In genomic region chrX:13069771-13070410, GRCh38 we compare ENCODE assay signal across 14 cellular contexts. TPM values are rescaled to one million over a fixed set of nuclear protein-coding genes. Genes with fewer than 3 reads are reported as not detected.
DNase-seq lines count a peak whose midpoint lies in the region; ATAC-seq and TF ChIP-seq lines count a peak whose summit lies in the region.
"Had no signal": no experiment of that assay in that cellular context is flagged by ENCODE, and none has a peak within 500 bp of the region (broad histone marks: within the 10 kb centered on the region; RNA-seq: fewer than 3 reads in every experiment).

No MANE protein-coding gene starts in this region.

- no peaks in the 10 kb centered on the region for H3K36me3 ChIP-seq in ACC112 (ENCODE audit: insufficient read depth, low read length)

- no peaks in the 10 kb centered on the region for H3K79me2 ChIP-seq in ACC112 (ENCODE audit: control insufficient read depth, insufficient read depth, low read length, unreplicated experiment)

- in situ Hi-C loops in astrocyte of the spinal cord (cut with HindIII; ENCODE audit: low sequenced_read_pairs): no loop called here

- peak overlapping the region; percentile 42 for H2AFZ ChIP-seq in ACC112 (ENCODE audit: low read length, unreplicated experiment)
- H2AFZ ChIP-seq: PC-9 had no signal

- peaks cover 15% of the 10 kb centered on the region for H3K4me1 ChIP-seq in ACC112 (ENCODE audit: control insufficient read depth, insufficient read depth, low read length, unreplicated experiment)

- ATAC-seq in esophagus mucosa (no peak), left lobe of liver (no peak)
- ATAC-seq: HCT116 had no signal

- H3K27me3 ChIP-seq in ACC112 (ENCODE audit: insufficient read depth, low read length): no peaks in the 10 kb centered on the region

- TF ChIP-seq CTCF in astrocyte of the spinal cord (IDR thresholded peaks at IDR 0.05; ENCODE audit: low read depth, low read length) (no peak), fibroblast of mammary gland (conservative IDR thresholded peaks at IDR 0.05; ENCODE audit: control insufficient read depth, insufficient read depth, low read depth, low read length) (no peak)

- H3K27ac ChIP-seq in ACC112 (ENCODE audit: low read depth, low read length): peak overlapping the region; percentile 47
- H3K27ac ChIP-seq: PC-9 had no signal

- no peak overlapping the region for H3K4me3 ChIP-seq in ACC112 (ENCODE audit: low read depth, low read length)
- H3K4me3 ChIP-seq in astrocyte of the spinal cord (ENCODE audit: low read depth, low read length): no peak overlapping the region
- no peak overlapping the region for H3K4me3 ChIP-seq in fibroblast of mammary gland (ENCODE audit: control insufficient read depth, low read depth, low read length)
- H3K4me3 ChIP-seq: PC-9 had no signal

- peak; percentile 59 for DNase-seq in HT1080 (ENCODE audit: low read depth)
- peak; percentile 55 for DNase-seq in astrocyte of the spinal cord (ENCODE audit: low read depth, low spot score)
- peak; percentile 50 for DNase-seq in fibroblast of mammary gland (ENCODE audit: low read depth)
- DNase-seq in dedifferentiated amniotic fluid mesenchymal stem cell (ENCODE audit: extremely low spot score): no peak
- no peak for DNase-seq in left lobe of liver (ENCODE audit: low spot score)
- no peak for DNase-seq in AML-193 (lab: John Stamatoyannopoulos, UW)
- DNase-seq: DMS153, NCI-H1436 treated with DMSO at 0.1 percent for 48 hours, PC-9 had no signal

RNA-seq across cellular contexts. Expression of gene FAM9C, which starts 25.5 kb away (rescaled TPM):
- not detected in 2 replicates for total RNA-seq in HT1080 (2014; rRNA removed; shearing (Covaris generic))
- polyA plus RNA-seq in HT1080 (2015; cell fraction: cytosol; rRNA removed): not detected in 2 replicates
- not detected in 2 replicates for polyA plus RNA-seq in HT1080 (2015; cell fraction: nucleus; rRNA removed)
- not detected for total RNA-seq in esophagus mucosa
- not detected for total RNA-seq in left lobe of liver
- total RNA-seq: PC-9 had no signal
- polyA plus RNA-seq: BJ, IgD-negative memory B cell had no signal

Comparison
In these comparisons a context has a peak if more than half of its experiments do, and no peak if none do; other contexts are left out.
1. DNase-seq: peak in HT1080 (single experiment), astrocyte of the spinal cord (single experiment) and fibroblast of mammary gland (single experiment); none in dedifferentiated amniotic fluid mesenchymal stem cell (single experiment), left lobe of liver (single experiment) and AML-193 (0 of 2).